In the genomic region with DNA sequence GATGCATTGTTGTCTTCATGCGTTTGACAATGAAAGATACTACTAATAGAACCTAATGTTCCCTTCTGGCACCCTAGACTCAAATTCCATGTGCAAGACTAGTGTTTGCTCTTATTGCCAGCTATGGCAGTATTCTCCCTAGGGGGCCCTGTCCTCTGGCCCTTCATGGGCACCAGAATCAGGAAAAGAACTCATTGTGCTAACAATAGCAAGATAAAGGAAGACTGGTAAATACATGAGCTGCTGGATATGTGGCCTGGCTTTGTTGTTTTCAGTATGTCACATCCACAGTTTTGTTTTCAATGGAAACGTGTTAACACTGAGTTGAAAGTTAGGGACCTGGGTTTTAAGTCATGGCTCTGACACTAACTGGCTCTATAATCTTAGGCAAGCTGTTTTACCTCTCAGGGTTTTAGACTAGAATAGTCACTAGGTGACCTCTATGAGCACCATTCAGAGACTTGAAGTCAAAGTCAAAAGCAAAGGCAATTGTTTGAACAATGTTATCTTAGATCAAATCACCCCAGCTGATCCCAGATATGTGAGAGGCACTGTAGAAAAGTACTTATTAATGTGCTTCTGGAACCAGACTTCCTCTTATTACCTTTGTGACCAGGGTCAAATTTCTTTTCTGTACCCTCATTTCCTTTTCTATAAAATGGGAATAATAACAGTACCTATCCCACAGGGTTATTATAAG, we compare ENCODE assay signal across 21 cellular contexts.
"Had no signal": no experiment of that assay in that cellular context is flagged by ENCODE, and none has a peak within 500 bp of the region (broad histone marks: within the 10 kb centered on the region; RNA-seq: fewer than 3 reads in every experiment).

No MANE protein-coding gene starts in this region.

- H3K27ac Mint-ChIP-seq: mesothelial cell of epicardium; natural killer cell treated with Interleukin-12 subunit alpha and Interleukin-12 subunit beta and Interleukin-15 and Interleukin-18, amount 100 ng/mL, for 72 hours; neural progenitor cell; stimulated activated effector memory CD8-positive, alpha-beta T cell treated with anti-CD3 and anti-CD28 coated beads, Interleukin-12 subunit alpha, Interleukin-12 subunit beta, amount 100 ng/mL, for 72 hours had no signal

- H3K4me1 ChIP-seq: neural progenitor cell, parathyroid adenoma, psoas muscle, upper lobe of right lung had no signal

- DNase-seq: effector memory CD4-positive, alpha-beta T cell; foreskin keratinocyte; kidney; left cardiac atrium; nucleus accumbens; psoas muscle; retina; right lobe of liver; stimulated activated CD4-positive, alpha-beta T cell treated with anti-CD3 and anti-CD28 coated beads, Interleukin-4, amount 100 ng/mL, for 1 hour; stimulated activated CD8-positive, alpha-beta memory T cell treated with anti-CD3 and anti-CD28 coated beads, Interleukin-4, amount 100 ng/mL, for 48 hours; stimulated activated naive CD8-positive, alpha-beta T cell treated with anti-CD3 and anti-CD28 coated beads, Interleukin-15, Interleukin-2, amounts not matched to agents 100 U/mL and 50 U/mL, for 24 hours; upper lobe of right lung had no signal

- H3K27ac ChIP-seq: foreskin keratinocyte, neural progenitor cell, parathyroid adenoma, psoas muscle, right lobe of liver, suprapubic skin, upper lobe of right lung, vagina had no signal

- ATAC-seq: foreskin keratinocyte; left cardiac atrium; natural killer cell treated with Interleukin-12 subunit alpha and Interleukin-12 subunit beta and Interleukin-15 and Interleukin-18, amount 100 ng/mL, for 72 hours; psoas muscle; right lobe of liver; stimulated activated effector memory CD8-positive, alpha-beta T cell treated with anti-CD3 and anti-CD28 coated beads, Interleukin-12 subunit alpha, Interleukin-12 subunit beta, amount 100 ng/mL, for 72 hours; stimulated activated naive CD8-positive, alpha-beta T cell treated with anti-CD3 and anti-CD28 coated beads, Interleukin-15, Interleukin-2, amounts not matched to agents 100 U/mL and 50 U/mL, for 24 hours; upper lobe of right lung had no signal

- H3K36me3 Mint-ChIP-seq: natural killer cell treated with Interleukin-12 subunit alpha and Interleukin-12 subunit beta and Interleukin-15 and Interleukin-18, amount 100 ng/mL, for 72 hours; neural progenitor cell; stimulated activated effector memory CD8-positive, alpha-beta T cell treated with anti-CD3 and anti-CD28 coated beads, Interleukin-12 subunit alpha, Interleukin-12 subunit beta, amount 100 ng/mL, for 72 hours had no signal

- H3K27me3 ChIP-seq: foreskin keratinocyte, neural progenitor cell, right lobe of liver, suprapubic skin, upper lobe of right lung, vagina had no signal

- H3K4me3 ChIP-seq: coronary artery, neural progenitor cell, psoas muscle, right lobe of liver, suprapubic skin, tibial nerve, upper lobe of right lung, vagina had no signal

- H3K4me3 Mint-ChIP-seq: mesothelial cell of epicardium; natural killer cell treated with Interleukin-12 subunit alpha and Interleukin-12 subunit beta and Interleukin-15 and Interleukin-18, amount 100 ng/mL, for 72 hours; neural progenitor cell; stimulated activated effector memory CD8-positive, alpha-beta T cell treated with anti-CD3 and anti-CD28 coated beads, Interleukin-12 subunit alpha, Interleukin-12 subunit beta, amount 100 ng/mL, for 72 hours had no signal

- H3K4me1 Mint-ChIP-seq: mesothelial cell of epicardium; neural progenitor cell; stimulated activated effector memory CD8-positive, alpha-beta T cell treated with anti-CD3 and anti-CD28 coated beads, Interleukin-12 subunit alpha, Interleukin-12 subunit beta, amount 100 ng/mL, for 72 hours had no signal

- H3K9me3 ChIP-seq: psoas muscle, right lobe of liver, suprapubic skin, tibial nerve, upper lobe of right lung, vagina had no signal

- H3K36me3 ChIP-seq: neural progenitor cell, right lobe of liver, suprapubic skin, tibial nerve, upper lobe of right lung, vagina had no signal
